Comparison of ENCODE assay signal across 14 cellular contexts in the genomic region with DNA sequence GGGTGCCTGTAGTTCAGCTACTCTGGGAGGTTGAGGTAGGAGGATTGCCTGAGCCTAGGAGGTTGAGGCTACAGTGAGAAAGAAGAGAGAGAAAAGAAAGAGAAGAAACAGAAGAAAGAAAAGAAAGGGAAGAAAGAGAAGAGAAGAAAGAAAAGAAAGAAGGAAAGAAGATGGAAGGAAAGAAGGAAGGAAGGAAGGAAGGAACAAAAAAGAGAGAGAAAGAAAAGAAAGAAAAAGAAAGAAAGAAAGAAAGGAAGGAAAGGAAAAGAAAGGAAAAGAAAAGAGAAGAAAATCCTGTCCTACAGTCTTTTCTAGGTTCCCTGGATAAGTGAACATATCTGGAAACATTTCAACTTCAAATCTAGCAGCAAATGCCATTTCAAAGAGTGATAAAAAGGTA.
"Had no signal": no experiment of that assay in that cellular context is flagged by ENCODE, and none has a peak within 500 bp of the region (broad histone marks: within the 10 kb centered on the region; RNA-seq: fewer than 3 reads in every experiment).

No MANE protein-coding gene starts in this region.

- ATAC-seq: left cardiac atrium, lower lobe of right lung had no signal

- H3K27ac ChIP-seq: breast epithelium, dorsolateral prefrontal cortex, esophagus squamous epithelium, lower lobe of right lung, right atrium auricular region, skin epidermis had no signal

- H3K4me3 Mint-ChIP-seq: activated naive CD8-positive, alpha-beta T cell treated with anti-CD3 and anti-CD28 coated beads, Interleukin-2, amount 10 ng/mL, durations not matched to agents 7 days and 5 days; naive B cell had no signal

- H3K9me3 Mint-ChIP-seq: activated naive CD8-positive, alpha-beta T cell treated with anti-CD3 and anti-CD28 coated beads, Interleukin-2, amount 10 ng/mL, durations not matched to agents 7 days and 5 days; naive B cell had no signal

- H3K27me3 Mint-ChIP-seq: activated naive CD8-positive, alpha-beta T cell treated with anti-CD3 and anti-CD28 coated beads, Interleukin-2, amount 10 ng/mL, durations not matched to agents 7 days and 5 days; naive B cell had no signal

- H3K4me3 ChIP-seq: breast epithelium, dorsolateral prefrontal cortex, esophagus squamous epithelium, lower lobe of right lung, right atrium auricular region, skin epidermis had no signal

- H3K27ac Mint-ChIP-seq: activated naive CD8-positive, alpha-beta T cell treated with anti-CD3 and anti-CD28 coated beads, Interleukin-2, amount 10 ng/mL, durations not matched to agents 7 days and 5 days had no signal

- H3K27me3 ChIP-seq: breast epithelium, dorsolateral prefrontal cortex, esophagus squamous epithelium, right atrium auricular region had no signal

- H3K4me1 ChIP-seq: breast epithelium, esophagus squamous epithelium, lower lobe of right lung, right atrium auricular region had no signal

- DNase-seq: activated naive CD8-positive, alpha-beta T cell treated with anti-CD3 and anti-CD28 coated beads, Interleukin-2, amount 10 ng/mL, durations not matched to agents 7 days and 5 days; activated T-cell treated with anti-CD3 and anti-CD28 coated beads, Interleukin-2, amount 50 U/mL, for 48 hours; aorta; dorsolateral prefrontal cortex; esophagus squamous epithelium; foreskin fibroblast; left cardiac atrium; lower lobe of right lung; midbrain; naive B cell; trophoblast cell had no signal
